ENCODE assay signal across 19 cellular contexts in genomic region chr12:128089961-128090360, GRCh38.
"Had no signal": no experiment of that assay in that cellular context is flagged by ENCODE, and none has a peak within 500 bp of the region (broad histone marks: within the 10 kb centered on the region; RNA-seq: fewer than 3 reads in every experiment).

No MANE protein-coding gene starts in this region.

- DNase-seq: hippocampal formation; kidney; left colon; left lung; lower lobe of right lung; mammary epithelial cell; mesenchymal stem cell; naive thymus-derived CD8-positive, alpha-beta T cell; occipital lobe; ovary; right lobe of liver; stimulated activated CD4-positive, alpha-beta T cell treated with anti-CD3 and anti-CD28 coated beads, Interleukin-1b, Interleukin-23, amount 100 ng/mL, for 48 hours; stimulated activated CD4-positive, alpha-beta T cell treated with anti-CD3 and anti-CD28 coated beads, Interleukin-2, amount 100 ng/mL, for 48 hours; stimulated activated CD4-positive, alpha-beta T cell treated with anti-CD3 and anti-CD28 coated beads, Interleukin-4, amount 100 ng/mL, for 4 hours; stimulated activated CD8-positive, alpha-beta memory T cell treated with anti-CD3 and anti-CD28 coated beads, Interleukin-4, amount 100 ng/mL, for 48 hours; stimulated activated naive CD4-positive, alpha-beta T cell treated with Interleukin-2 at 50 U/mL for 16 hours; stimulated activated naive CD8-positive, alpha-beta T cell treated with anti-CD3 and anti-CD28 coated beads, Interleukin-15, amount 100 ng/mL, for 72 hours; substantia nigra; uterus had no signal
